In the genomic region with DNA sequence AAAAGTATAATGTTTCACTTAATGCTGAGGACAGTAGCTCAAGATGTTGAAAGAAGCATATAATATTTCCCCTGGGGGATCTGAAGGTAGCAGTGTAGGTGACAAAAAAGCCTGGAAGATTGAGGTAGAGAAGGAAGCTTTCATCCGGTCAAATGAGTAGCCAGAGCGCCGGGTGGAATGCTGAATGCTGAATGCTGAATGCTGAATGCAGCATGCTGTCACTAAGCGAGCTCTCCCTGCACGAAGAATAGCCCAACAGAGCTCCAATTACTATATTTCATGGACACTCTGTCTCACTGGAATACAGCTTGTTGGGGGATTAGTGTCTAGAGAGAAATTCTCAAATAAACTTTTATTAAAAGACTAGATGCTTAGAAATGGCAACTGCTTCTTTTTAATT, we compare ENCODE assay signal across 15 cellular contexts.
DNase-seq lines count a peak whose midpoint lies in the region; ATAC-seq and TF ChIP-seq lines count a peak whose summit lies in the region.
"Had no signal": no experiment of that assay in that cellular context is flagged by ENCODE, and none has a peak within 500 bp of the region (broad histone marks: within the 10 kb centered on the region; RNA-seq: fewer than 3 reads in every experiment).

No MANE protein-coding gene starts in this region.

- H3K4me2 ChIP-seq in hepatocyte, result peak overlapping the region; percentile 62

- H3K9me2 ChIP-seq in hepatocyte (replicated peaks; ENCODE audit: insufficient read depth), result no peaks in the 10 kb centered on the region

- no peaks in the 10 kb centered on the region for H3K79me2 ChIP-seq in hepatocyte

- H3K36me3 ChIP-seq in cardiac muscle cell, result no peaks in the 10 kb centered on the region
- no peaks in the 10 kb centered on the region for H3K36me3 ChIP-seq in heart right ventricle
- H3K36me3 ChIP-seq in hepatocyte (replicated peaks; ENCODE audit: insufficient read depth, low read depth), result no peaks in the 10 kb centered on the region
- no peaks in the 10 kb centered on the region for H3K36me3 ChIP-seq in neuron (ENCODE audit: insufficient read depth, low read length)

- ATAC-seq in heart right ventricle (no peak), GM21737 (IDR thresholded peaks at IDR 0.05; ENCODE audit: unreplicated experiment) (no peak), HG02623 (IDR thresholded peaks at IDR 0.05; ENCODE audit: unreplicated experiment) (no peak)

- WGBS in heart right ventricle, 2 donors, result 75 to 82% methylated on average over 5 of the region's 5 CpGs
- 25% methylated on average over 5 of the region's 5 CpGs for WGBS in hepatocyte (ENCODE audit: low lambda C conversion rate, missing lambda C conversion rate)

- no peaks in the 10 kb centered on the region for H3K9me3 ChIP-seq in cardiac muscle cell (ENCODE audit: low read depth)
- no peaks in the 10 kb centered on the region for H3K9me3 ChIP-seq in heart right ventricle
- no peaks in the 10 kb centered on the region for H3K9me3 ChIP-seq in hepatocyte (ENCODE audit: low read depth)
- H3K9me3 ChIP-seq in neuron (ENCODE audit: low read length), result no peaks in the 10 kb centered on the region

- intact Hi-C loops in heart right ventricle (cut with DNase I), result no loop called here

- H2AFZ ChIP-seq in hepatocyte, result no peak overlapping the region
- H2AFZ ChIP-seq in neuron (ENCODE audit: low read depth, low read length), result peak overlapping the region; percentile 66

- no peak overlapping the region for H3K4me3 ChIP-seq in cardiac muscle cell
- H3K4me3 ChIP-seq in heart right ventricle, result no peak overlapping the region
- H3K4me3 ChIP-seq in hepatocyte, result no peak overlapping the region
- H3K4me3 ChIP-seq in neuron (ENCODE audit: low read length), result peak overlapping the region; percentile 30

- peak in 1 of 2 donors; percentile 44 for DNase-seq in cardiac muscle cell (ENCODE audit: low read depth in 1 of 2, low spot score in 1 of 2)
- no peak for DNase-seq in heart right ventricle
- DNase-seq in hepatocyte (ENCODE audit: low spot score), result no peak
- DNase-seq in OCI-M1 (lab: John Stamatoyannopoulos, UW), result no peak
- no peak for DNase-seq in NCI-H1105 treated with DMSO at 0.1 percent for 48 hours (lab: John Stamatoyannopoulos, UW)
- DNase-seq: COR-L47, KG1, NCI-H1048, NCI-H510A, NCI-H82, SHP77 treated with DMSO at 0.1 percent for 48 hours had no signal

- H3K27me3 ChIP-seq in cardiac muscle cell (no peaks in the 10 kb centered on the region), heart right ventricle (no peaks in the 10 kb centered on the region), hepatocyte (no peaks in the 10 kb centered on the region), neuron (ENCODE audit: insufficient read depth, low read length) (no peaks in the 10 kb centered on the region)

- peaks cover 24% of the 10 kb centered on the region for H3K4me1 ChIP-seq in cardiac muscle cell (ENCODE audit: low read depth)
- no peaks in the 10 kb centered on the region for H3K4me1 ChIP-seq in heart right ventricle
- H3K4me1 ChIP-seq in hepatocyte (ENCODE audit: insufficient read depth), result no peaks in the 10 kb centered on the region
- H3K4me1 ChIP-seq in neuron (ENCODE audit: insufficient read depth, low read length), result peaks cover 22% of the 10 kb centered on the region

- H3K27ac ChIP-seq in cardiac muscle cell (peak overlapping the region; percentile 47), heart right ventricle (no peak overlapping the region), hepatocyte (no peak overlapping the region)
- H3K27ac ChIP-seq: C4-2B had no signal

- H4K20me1 ChIP-seq in hepatocyte (ENCODE audit: insufficient read depth, poor library complexity, severe bottlenecking), result no peaks in the 10 kb centered on the region

- TF ChIP-seq CTCF in cardiac muscle cell (IDR thresholded peaks at IDR 0.05; ENCODE audit: low read depth, low read length), result no peak
- TF ChIP-seq CTCF in heart right ventricle (IDR thresholded peaks at IDR 0.05), result no peak
- TF ChIP-seq CTCF in hepatocyte (IDR thresholded peaks at IDR 0.05; ENCODE audit: poor library complexity), result no peak
